ENCODE assay signal across 8 cellular contexts in the genomic region with DNA sequence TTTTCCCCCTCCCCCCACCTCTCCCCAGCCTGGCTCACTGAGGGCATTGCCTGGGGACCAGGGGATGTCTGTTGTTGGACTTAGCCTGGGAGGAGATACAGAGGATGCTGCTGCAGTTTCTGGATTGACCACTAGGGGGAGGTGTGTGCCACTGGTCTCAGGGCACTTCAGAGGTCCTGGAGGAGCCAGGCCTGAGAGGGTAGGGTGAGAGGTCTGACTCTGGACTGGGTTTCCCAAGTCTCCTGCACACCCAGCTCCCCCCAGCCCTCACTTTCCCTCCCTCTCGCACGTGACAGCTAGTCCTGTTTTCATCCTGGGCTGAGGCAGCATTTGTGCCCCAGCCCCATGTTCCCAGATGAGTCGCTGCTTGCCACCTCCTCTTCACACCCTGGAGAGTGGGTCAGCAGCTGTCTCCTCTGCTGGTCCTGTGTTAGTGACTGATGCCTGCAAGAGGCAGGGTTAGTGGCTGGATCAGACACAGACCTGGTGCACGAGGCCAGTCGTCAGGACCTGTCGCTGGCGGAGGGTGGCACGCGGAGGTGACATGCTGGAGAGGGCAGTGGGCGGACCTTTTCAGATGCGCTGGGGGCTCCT. TPM values are rescaled to one million over a fixed set of nuclear protein-coding genes. Genes with fewer than 3 reads are reported as not detected.
DNase-seq lines count a peak whose midpoint lies in the region; ATAC-seq and TF ChIP-seq lines count a peak whose summit lies in the region.

No MANE protein-coding gene starts in this region.

- CTCF ChIA-PET in AG04449 (lab: Yijun Ruan, JAX), result interaction anchor here (0.6 to 9.3 kb wide), 51 partner anchors 9 to 1927 kb away, joined by 3 to 111 read pairs (median 5); partner anchors contain the start of gene CSF2
- CTCF ChIA-PET in activated CD4-positive, alpha-beta T cell treated with anti-CD3 and anti-CD28 coated beads, Interleukin-2, amount 10 ng/mL, durations not matched to agents 7 days and 5 days (lab: Charles Lee), result interaction anchor here (0.7 to 2.2 kb wide), 13 partner anchors 9 to 476 kb away, joined by 3 to 8 read pairs (median 4); partner anchors contain the start of gene CSF2

- ATAC-seq in GM18505 (IDR thresholded peaks at IDR 0.05; ENCODE audit: unreplicated experiment), result peak; percentile 55
- peak; percentile 53 for ATAC-seq in HG02973 (IDR thresholded peaks at IDR 0.05; ENCODE audit: unreplicated experiment)

- H3K27ac Mint-ChIP-seq in activated CD4-positive, alpha-beta T cell treated with anti-CD3 and anti-CD28 coated beads, Interleukin-2, amount 10 ng/mL, durations not matched to agents 7 days and 5 days, result peak overlapping the region; percentile 80

- no peaks in the 10 kb centered on the region for H3K27me3 Mint-ChIP-seq in activated CD4-positive, alpha-beta T cell treated with anti-CD3 and anti-CD28 coated beads, Interleukin-2, amount 10 ng/mL, durations not matched to agents 7 days and 5 days

- no peak overlapping the region for H3K27ac ChIP-seq in coronary artery

- H3K4me1 Mint-ChIP-seq in activated CD4-positive, alpha-beta T cell treated with anti-CD3 and anti-CD28 coated beads, Interleukin-2, amount 10 ng/mL, durations not matched to agents 7 days and 5 days, result peaks cover 36% of the 10 kb centered on the region

- H3K9me3 Mint-ChIP-seq in activated CD4-positive, alpha-beta T cell treated with anti-CD3 and anti-CD28 coated beads, Interleukin-2, amount 10 ng/mL, durations not matched to agents 7 days and 5 days, result no peaks in the 10 kb centered on the region

- DNase-seq in AG04449 (ENCODE audit: low read depth, low spot score) (no peak), NCI-H524 treated with DMSO at 0.1 percent for 48 hours (lab: John Stamatoyannopoulos, UW) (peak; percentile 37), coronary artery (ENCODE audit: low spot score) (no peak), lower leg skin (ENCODE audit: low spot score in 2 of 2) (peak; percentile 56 to 93)
- peak; percentile 83 for DNase-seq in activated CD4-positive, alpha-beta T cell treated with anti-CD3 and anti-CD28 coated beads, Interleukin-2, amount 10 ng/mL, durations not matched to agents 7 days and 5 days
- peak; percentile 64 to 80 (median 79) for DNase-seq in stimulated activated CD4-positive, alpha-beta T cell treated with anti-CD3 and anti-CD28 coated beads, TNF-alpha, amount 100 ng/mL, for 48 hours (ENCODE audit: low read depth in 3 of 3)

- WGBS in lower leg skin, 2 donors, result 86 to 93% methylated on average over 11 of the region's 11 CpGs

- no peak overlapping the region for H3K4me3 Mint-ChIP-seq in activated CD4-positive, alpha-beta T cell treated with anti-CD3 and anti-CD28 coated beads, Interleukin-2, amount 10 ng/mL, durations not matched to agents 7 days and 5 days

- intact Hi-C loops in lower leg skin (cut with DNase I; ENCODE audit: low total_unique reads), result loop anchor here (10.0 kb wide), 1 partner anchor 300 kb away; the partner anchor contains the start of gene SLC22A5

- no peak for TF ChIP-seq POLR2A in GM18505 (IDR thresholded peaks at IDR 0.05; ENCODE audit: borderline replicate concordance, extremely low read depth, insufficient read depth, insufficient read length)
- TF ChIP-seq POLR2A in lower leg skin (IDR thresholded peaks at IDR 0.05), result no peak

- POLR2A ChIA-PET in AG04449 (lab: Yijun Ruan, JAX), result no interaction called here
- POLR2A ChIA-PET in activated CD4-positive, alpha-beta T cell treated with anti-CD3 and anti-CD28 coated beads, Interleukin-2, amount 10 ng/mL, durations not matched to agents 7 days and 5 days (lab: Charles Lee), result no interaction called here

- TF ChIP-seq CTCF in AG04449 (IDR thresholded peaks at IDR 0.05; ENCODE audit: insufficient read depth, low read length, missing control alignments) (peak; percentile 94), coronary artery (IDR thresholded peaks at IDR 0.05) (peak; percentile 87), lower leg skin (IDR thresholded peaks at IDR 0.05) (peak in 1 of 3 donors; percentile 47)

- H3K36me3 Mint-ChIP-seq in activated CD4-positive, alpha-beta T cell treated with anti-CD3 and anti-CD28 coated beads, Interleukin-2, amount 10 ng/mL, durations not matched to agents 7 days and 5 days (ENCODE audit: low read depth), result no peaks in the 10 kb centered on the region

- H3K4me3 ChIP-seq in AG04449 (ENCODE audit: low read depth, low read length) (no peak overlapping the region), coronary artery (no peak overlapping the region), lower leg skin (ENCODE audit: low read depth, poor library complexity, severe bottlenecking) (no peak overlapping the region)

RNA-seq across cellular contexts. Expression of gene IL3, which starts 4.4 kb away (rescaled TPM):
- total RNA-seq in activated CD4-positive, alpha-beta T cell treated with anti-CD3 and anti-CD28 coated beads, Interleukin-2, amount 10 ng/mL, durations not matched to agents 7 days and 5 days, result under 1 TPM; 0.20 to 0.40 TPM
- total RNA-seq in lower leg skin, result not detected

RNA-seq across cellular contexts. Expression of gene CSF2, which starts 8.8 kb away (rescaled TPM):
- total RNA-seq in activated CD4-positive, alpha-beta T cell treated with anti-CD3 and anti-CD28 coated beads, Interleukin-2, amount 10 ng/mL, durations not matched to agents 7 days and 5 days, result 1 to 10 TPM; 2.9 to 4.7 TPM
- not detected for total RNA-seq in lower leg skin

RNA-seq across cellular contexts. Expression of gene ACSL6, which starts 53.4 kb away (rescaled TPM):
- 10 to 100 TPM; 26.5 to 38.8 TPM for total RNA-seq in activated CD4-positive, alpha-beta T cell treated with anti-CD3 and anti-CD28 coated beads, Interleukin-2, amount 10 ng/mL, durations not matched to agents 7 days and 5 days
- total RNA-seq in lower leg skin, result under 1 TPM in 3 of 4 donors, not detected in 1; 0.27 to 0.59 (median 0.32) TPM

Comparison
In these comparisons a context has a peak if more than half of its experiments do, and no peak if none do; other contexts are left out.
1. DNase-seq: peak in NCI-H524 treated with DMSO at 0.1 percent for 48 hours (single experiment), activated CD4-positive, alpha-beta T cell treated with anti-CD3 and anti-CD28 coated beads, Interleukin-2, amount 10 ng/mL, durations not matched to agents 7 days and 5 days (single experiment), lower leg skin (2 of 2) and stimulated activated CD4-positive, alpha-beta T cell treated with anti-CD3 and anti-CD28 coated beads, TNF-alpha, amount 100 ng/mL, for 48 hours (3 of 3); none in AG04449 (single experiment) and coronary artery (single experiment).
2. RNA of gene ACSL6, which starts 53.4 kb away (total RNA-seq): 26.5 to 38.8 TPM in activated CD4-positive, alpha-beta T cell treated with anti-CD3 and anti-CD28 coated beads, Interleukin-2, amount 10 ng/mL, durations not matched to agents 7 days and 5 days; 0.27 to 0.59 TPM in lower leg skin; every median in the first group is over 10 times any median in the second.